Comparison of ENCODE assay signal across 10 cellular contexts in genomic region chr3:71051893-71052687, GRCh38.
A peak's percentile ranks its signal among the peaks of the same experiment; 100 is the strongest.
DNase-seq lines count a peak whose midpoint lies in the region; ATAC-seq, FAIRE-seq and TF ChIP-seq lines count a peak whose summit lies in the region.
"Had no signal": no experiment of that assay in that cellular context is flagged by ENCODE, and none has a peak within 500 bp of the region (broad histone marks: within the 10 kb centered on the region; RNA-seq: fewer than 3 reads in every experiment).

No MANE protein-coding gene starts in this region.

- H3K9me3 ChIP-seq in BLaER1 treated with 17β-estradiol and CSF1 and Interleukin-3, amounts not matched to agents 10 nM and 100 nM (replicated peaks in 1 of 11), result no peaks in the 10 kb centered on the region
- H3K9me3 ChIP-seq in Karpas-422 (ENCODE audit: low read length) (no peaks in the 10 kb centered on the region), K562 (replicated peaks; ENCODE audit: control insufficient read depth, insufficient read depth, low read depth, low read length) (no peaks in the 10 kb centered on the region)
- H3K9me3 ChIP-seq: mucosa of descending colon had no signal

- H3K9me2 ChIP-seq in Karpas-422 (replicated peaks; ENCODE audit: insufficient read depth, low read length), result no peaks in the 10 kb centered on the region

- peak overlapping the region in 5 of 6 donors; percentile 18 to 94 (median 39) for H3K27ac Mint-ChIP-seq in naive B cell

- peaks cover 0 to 9% (median 4%) of the 10 kb centered on the region in 11 experiments; a peak in 5 of 22 replicates for H3K27me3 ChIP-seq in BLaER1 treated with 17β-estradiol and CSF1 and Interleukin-3, amounts not matched to agents 10 nM and 100 nM
- no peaks in the 10 kb centered on the region for H3K27me3 ChIP-seq in Karpas-422 (ENCODE audit: low read length)
- H3K27me3 ChIP-seq in K562 (ENCODE audit: control insufficient read depth in 2 of 2, insufficient read depth in 2 of 2, low read length in 2 of 2), result no peaks in the 10 kb centered on the region

- peaks cover 78 to 96% (median 96%) of the 10 kb centered on the region in 3 donors for H3K4me1 Mint-ChIP-seq in naive B cell

- H3K36me3 Mint-ChIP-seq in naive B cell, result peaks cover 23 to 40% of the 10 kb centered on the region in 2 donors

- CTCF ChIA-PET in K562 (lab: Yijun Ruan, JAX; ENCODE audit: low intra/inter-chr PET ratio), result no interaction called here

- intact Hi-C loops in K562 (cut with micrococcal nuclease), result no loop called here

- no peaks in the 10 kb centered on the region for H3K9me3 Mint-ChIP-seq in naive B cell

- peak overlapping the region; percentile 13 to 84 (median 75); a peak in 20 of 22 replicates for H3K4me2 ChIP-seq in BLaER1 treated with 17β-estradiol and CSF1 and Interleukin-3, amounts not matched to agents 10 nM and 100 nM
- H3K4me2 ChIP-seq in Karpas-422 (ENCODE audit: low read depth, low read length, poor library complexity, severe bottlenecking) (peak overlapping the region; percentile 57), K562 (ENCODE audit: insufficient read depth, low read length) (no peak overlapping the region)

- no peak overlapping the region for H3K9ac ChIP-seq in BLaER1 treated with 17β-estradiol and CSF1 and Interleukin-3, amounts not matched to agents 10 nM and 100 nM
- 0 out of 2 replicates have a peak overlapping the region, but pooled peaks have one; percentile 2 for H3K9ac ChIP-seq in Karpas-422 (ENCODE audit: low read length)
- H3K9ac ChIP-seq in K562 (ENCODE audit: insufficient read depth in 1 of 2, low read depth in 2 of 2, low read length in 2 of 2), result no peak overlapping the region

- H3K4me1 ChIP-seq in BLaER1 treated with 17β-estradiol and CSF1 and Interleukin-3, amounts not matched to agents 10 nM and 100 nM, result peaks cover 43 to 58% (median 53%) of the 10 kb centered on the region in 10 experiments
- H3K4me1 ChIP-seq in Karpas-422 (ENCODE audit: low read length) (peaks cover 100% of the 10 kb centered on the region), K562 (replicated peaks in 1 of 2; ENCODE audit: control insufficient read depth in 2 of 2, insufficient read depth in 2 of 2, low read length in 2 of 2) (peaks cover 0 to 13% of the 10 kb centered on the region in 2 experiments; a peak in 3 of 5 replicates)

- H3K4me3 Mint-ChIP-seq in naive B cell, result peak overlapping the region in 1 of 8 donors; percentile 14

- H3K27ac ChIP-seq in BLaER1 treated with 17β-estradiol and CSF1 and Interleukin-3, amounts not matched to agents 10 nM and 100 nM, result peak overlapping the region in 4 of 11 experiments; percentile 9 to 51 (median 31); a peak in 5 of 22 replicates
- H3K27ac ChIP-seq in Karpas-422 (ENCODE audit: low read length) (peak overlapping the region; percentile 69), K562 (ENCODE audit: extremely low read depth, low read depth, low read length) (no peak overlapping the region), coronary artery (peak overlapping the region in 1 of 2 donors; percentile 66)

- ATAC-seq in K562 (no peak), naive B cell (ENCODE audit: low read depth in 2 of 2) (no peak), HG02840 (IDR thresholded peaks at IDR 0.05; ENCODE audit: low FRiP score, unreplicated experiment) (no peak)
- no peak for ATAC-seq in activated CD4-positive, CD25-positive, alpha-beta regulatory T cell treated with anti-CD3 and anti-CD28 coated beads, Interleukin-2, amount 50 U/mL, for 24 hours
- ATAC-seq: mucosa of descending colon had no signal

- no peak for TF ChIP-seq RAD21 in K562 (CRISPR knock-in tag; conservative IDR thresholded peaks at IDR 0.05 in 1 of 2, IDR thresholded peaks at IDR 0.05 in 1 of 2)

- no peak for TF ChIP-seq POLR2A in K562 (conservative IDR thresholded peaks at IDR 0.05)

- TF ChIP-seq CTCF in K562 (IDR thresholded peaks at IDR 0.05 in 2 of 3, conservative IDR thresholded peaks at IDR 0.05 in 1 of 3; ENCODE audit: insufficient read depth in 2 of 3, low read depth in 1 of 3, low read length in 3 of 3), result no peak
- no peak for TF ChIP-seq CTCF in coronary artery (IDR thresholded peaks at IDR 0.05)

- no peak for FAIRE-seq in K562 (lab: Jason Lieb, UNC)

- H3K79me2 ChIP-seq in Karpas-422 (ENCODE audit: low read length), result peaks cover 99% of the 10 kb centered on the region
- peaks cover 5% of the 10 kb centered on the region; the same call in 1 of the 3 replicates for H3K79me2 ChIP-seq in K562 (ENCODE audit: control insufficient read depth, insufficient read depth, low read length)

- no peaks in the 10 kb centered on the region for H3K27me3 Mint-ChIP-seq in naive B cell

- no peak for TF ChIP-seq EP300 in K562 (IDR thresholded peaks at IDR 0.05; ENCODE audit: low read length)

- WGBS in K562 (ENCODE audit: insufficient coverage, low coverage, missing lambda C conversion rate), result 45% methylated on average over 6 of the region's 7 CpGs

- H4K20me1 ChIP-seq in BLaER1 treated with 17β-estradiol and CSF1 and Interleukin-3, amounts not matched to agents 10 nM and 100 nM, result peaks cover 11 to 83% (median 23%) of the 10 kb centered on the region in 11 experiments; a peak in 18 of 22 replicates
- H4K20me1 ChIP-seq in Karpas-422 (ENCODE audit: insufficient read depth, low read depth, low read length), result peaks cover 45% of the 10 kb centered on the region
- H4K20me1 ChIP-seq in K562 (replicated peaks; ENCODE audit: control insufficient read depth, insufficient read depth, low read length), result no peaks in the 10 kb centered on the region

- H3K4me3 ChIP-seq in BLaER1 treated with 17β-estradiol and CSF1 and Interleukin-3, amounts not matched to agents 10 nM and 100 nM, result no peak overlapping the region
- H3K4me3 ChIP-seq in Karpas-422 (ENCODE audit: low read length) (peak overlapping the region; percentile 15; the same call in 1 of the 2 replicates), K562 (no peak overlapping the region), coronary artery (no peak overlapping the region)
- H3K4me3 ChIP-seq: mucosa of descending colon had no signal

- no peak overlapping the region for H2AFZ ChIP-seq in Karpas-422 (ENCODE audit: low read length)
- no peak overlapping the region for H2AFZ ChIP-seq in K562 (ENCODE audit: low read depth, low read length)

- POLR2A ChIA-PET in K562 (lab: Yijun Ruan, JAX), result interaction anchor here (1.5 kb wide), 1 partner anchor 9 kb away, joined by 7 read pairs; no protein-coding TSS in a partner anchor

- no TSS peak for BruUV-seq in K562 (replicated peaks; lab: Mats Ljungman, UMichigan)

- DNase-seq in Karpas-422 (peak; percentile 71), K562 (ENCODE audit: extremely low read depth in 1 of 4, low spot score in 3 of 4) (no peak), naive B cell (no peak), coronary artery (ENCODE audit: low spot score) (no peak), NCI-H1048 (lab: John Stamatoyannopoulos, UW) (no peak)
- DNase-seq: GDM1, mucosa of descending colon had no signal

- H3K36me3 ChIP-seq in BLaER1 treated with 17β-estradiol and CSF1 and Interleukin-3, amounts not matched to agents 10 nM and 100 nM, result peaks cover 0 to 24% (median 2%) of the 10 kb centered on the region in 11 experiments; a peak in 11 of 22 replicates
- H3K36me3 ChIP-seq in Karpas-422 (ENCODE audit: insufficient read depth, low read length) (peaks cover 36% of the 10 kb centered on the region; the same call in 1 of the 2 replicates), K562 (ENCODE audit: control insufficient read depth, insufficient read depth, low read length) (peaks cover 59% of the 10 kb centered on the region)

- no peaks in the 10 kb centered on the region for H3K9me1 ChIP-seq in K562 (ENCODE audit: control insufficient read depth, insufficient read depth, low read length)

- in situ Hi-C loops in K562 (cut with MboI), result no loop called here

TF ChIP-seq in K562, 482 proteins besides CTCF, POLR2A, EP300 and RAD21 (continues in another document):
- TF ChIP-seq SAFB2 (IDR thresholded peaks at IDR 0.05; ENCODE audit: borderline replicate concordance, low read depth, low read length, severe bottlenecking) (no peak), STAT5B (CRISPR knock-in tag; IDR thresholded peaks at IDR 0.05) (no peak), PKNOX1 (IDR thresholded peaks at IDR 0.05) (peak; percentile 61), KLF10 (CRISPR knock-in tag; IDR thresholded peaks at IDR 0.05) (no peak), KLF1 (tag; IDR thresholded peaks at IDR 0.05) (no peak), PBX2 (CRISPR knock-in tag; IDR thresholded peaks at IDR 0.05; ENCODE audit: low read depth) (no peak), PBX2 (tag; conservative IDR thresholded peaks at IDR 0.05; ENCODE audit: low read depth) (peak; percentile 68), CEBPG (CRISPR knock-in tag; IDR thresholded peaks at IDR 0.05) (no peak), CEBPG (tag; conservative IDR thresholded peaks at IDR 0.05 in 1 of 2, IDR thresholded peaks at IDR 0.05 in 1 of 2) (peak; percentile 76 to 78), POLR3G (IDR thresholded peaks at IDR 0.05; ENCODE audit: extremely low read depth, insufficient read length, insufficient replicate concordance) (no peak)
